ENCODE assay signal across 8 cellular contexts in the genomic region with DNA sequence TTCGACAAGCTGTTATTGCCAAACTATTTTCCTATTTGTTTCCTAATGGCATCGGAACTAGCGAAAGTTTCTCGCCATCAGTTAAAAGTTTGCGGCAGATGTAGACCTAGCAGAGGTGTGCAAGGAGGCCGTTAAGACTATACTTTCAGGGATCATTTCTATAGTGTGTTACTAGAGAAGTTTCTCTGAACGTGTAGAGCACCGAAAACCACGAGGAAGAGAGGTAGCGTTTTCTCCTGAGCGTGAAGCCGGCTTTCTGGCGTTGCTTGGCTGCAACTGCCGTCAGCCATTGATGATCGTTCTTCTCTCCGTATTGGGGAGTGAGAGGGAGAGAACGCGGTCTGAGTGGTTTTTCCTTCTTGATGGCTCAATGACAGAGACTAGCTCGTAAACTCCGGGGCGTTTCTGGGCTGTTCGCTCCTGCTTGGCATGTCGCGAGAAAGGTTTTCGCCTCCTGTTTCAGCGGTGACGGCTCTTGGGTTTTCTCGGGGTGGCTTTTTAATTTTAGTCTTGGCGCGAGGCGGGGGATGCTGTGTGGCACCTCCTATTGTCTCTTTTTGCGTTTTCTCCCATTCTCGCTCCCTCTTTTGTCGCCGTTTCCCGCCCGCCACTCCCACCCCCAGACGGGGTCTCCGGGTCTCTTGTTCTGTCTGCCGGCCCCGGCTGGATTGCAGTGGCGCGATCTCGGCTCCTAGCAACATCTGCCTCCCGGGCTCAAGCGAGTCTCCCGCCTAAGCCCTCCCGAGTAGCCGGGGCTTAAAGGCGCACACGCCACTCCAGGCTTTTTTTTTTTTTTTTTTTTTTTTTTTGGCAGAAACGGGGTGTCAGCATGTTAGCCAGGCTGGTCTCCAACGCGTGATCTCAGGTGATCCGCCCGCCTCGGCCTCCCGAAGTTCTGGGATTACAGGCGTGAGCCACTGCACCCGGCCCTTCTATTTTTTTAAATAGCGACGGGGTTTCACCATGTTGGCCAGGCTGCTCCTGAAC. TPM values are rescaled to one million over a fixed set of nuclear protein-coding genes. Genes with fewer than 3 reads are reported as not detected.
A peak's percentile ranks its signal among the peaks of the same experiment; 100 is the strongest.
DNase-seq lines count a peak whose midpoint lies in the region; ATAC-seq and TF ChIP-seq lines count a peak whose summit lies in the region.
"Not testable (repeated sequence)": the region's sequence is repeated elsewhere in the genome, so short reads cannot be mapped to it uniquely, and the experiment has no call there.

No MANE protein-coding gene starts in this region.

- in situ Hi-C loops in gastrocnemius medialis (cut with MboI; ENCODE audit: low sequenced_read_pairs in 4 of 4), result not testable (repeated sequence)

- not testable (repeated sequence) for H3K4me3 ChIP-seq in gastrocnemius medialis

- H3K36me3 ChIP-seq in gastrocnemius medialis, result not testable (repeated sequence)

- peak overlapping the region in 2 of 4 donors; percentile 42 to 66 for H3K27ac ChIP-seq in gastrocnemius medialis

- not testable (repeated sequence) for H3K27me3 ChIP-seq in gastrocnemius medialis

- intact Hi-C loops in gastrocnemius medialis (cut with DNase I; ENCODE audit: low total_unique reads), result not testable (repeated sequence)

- TF ChIP-seq CTCF in gastrocnemius medialis (IDR thresholded peaks at IDR 0.05 in 4 of 5, conservative IDR thresholded peaks at IDR 0.05 in 1 of 5), result not testable (repeated sequence)

- not testable (repeated sequence) for TF ChIP-seq POLR2A in gastrocnemius medialis (IDR thresholded peaks at IDR 0.05)

- ATAC-seq in GM18498 (IDR thresholded peaks at IDR 0.05; ENCODE audit: unreplicated experiment) (peak; percentile 23), GM21381 (IDR thresholded peaks at IDR 0.05; ENCODE audit: unreplicated experiment) (peak; percentile 7), HG02798 (IDR thresholded peaks at IDR 0.05; ENCODE audit: poor library complexity, unreplicated experiment) (peak; percentile 35), HG03354 (IDR thresholded peaks at IDR 0.05; ENCODE audit: poor library complexity, severe bottlenecking, unreplicated experiment) (peak; percentile 63), left lobe of liver (peak; percentile 39), gastrocnemius medialis (peak; percentile 34 to 49)

- H3K9me3 ChIP-seq in gastrocnemius medialis, result not testable (repeated sequence)

- DNase-seq in activated CD4-positive, CD25-positive, alpha-beta regulatory T cell treated with anti-CD3 and anti-CD28 coated beads, Interleukin-2, amount 50 U/mL, for 72 hours, result peak; percentile 90
- peak; percentile 93 for DNase-seq in central memory CD4-positive, alpha-beta T cell
- DNase-seq in left lobe of liver (ENCODE audit: low spot score); gastrocnemius medialis: not testable (repeated sequence)

- not testable (repeated sequence) for H3K4me1 ChIP-seq in gastrocnemius medialis

RNA-seq across cellular contexts. Expression of gene EPN2, which starts 49.0 kb away (rescaled TPM):
- total RNA-seq in left lobe of liver (13.1 TPM), gastrocnemius medialis (10 to 100 TPM; 18.9 to 31.8 (median 26.2) TPM)

Comparison
In these comparisons a context has a peak if more than half of its experiments do, and no peak if none do; other contexts are left out.
1. ATAC-seq: peak in every context shown above with its lines; median percentile 63 in HG03354; 42 in gastrocnemius medialis; 39 in left lobe of liver; 35 in HG02798; 23 in GM18498; 7 in GM21381.